16 cellular contexts compared by ENCODE assay signal in genomic region chr4:118773082-118773792, GRCh38.
DNase-seq lines count a peak whose midpoint lies in the region; ATAC-seq, FAIRE-seq and TF ChIP-seq lines count a peak whose summit lies in the region.
"Had no signal": no experiment of that assay in that cellular context is flagged by ENCODE, and none has a peak within 500 bp of the region (broad histone marks: within the 10 kb centered on the region; RNA-seq: fewer than 3 reads in every experiment).

No MANE protein-coding gene starts in this region.

- DNase-seq in ELR (ENCODE audit: low read depth): peak; percentile 49
- no peak for DNase-seq in keratinocyte (ENCODE audit: low read depth, low spot score)
- no peak for DNase-seq in smooth muscle cell (lab: John Stamatoyannopoulos, UW; ENCODE audit: unreplicated experiment)
- DNase-seq in colonic mucosa: no peak
- DNase-seq in NCI-H1930 (lab: John Stamatoyannopoulos, UW): no peak
- DNase-seq in GOT3 (lab: John Stamatoyannopoulos, UW): no peak
- DNase-seq in activated naive CD4-positive, alpha-beta T cell treated with anti-CD3 and anti-CD28 coated beads for 36 hours: no peak
- DNase-seq: effector CD8-positive, alpha-beta T cell; NCI-H2029 treated with DMSO at 0.1 percent for 48 hours; NCI-H526; PC-3; stimulated activated naive CD8-positive, alpha-beta T cell treated with anti-CD3 and anti-CD28 coated beads, Interleukin-15, amount 100 ng/mL, for 72 hours had no signal

- H3K4me1 ChIP-seq in keratinocyte (ENCODE audit: control insufficient read depth, extremely low read depth, insufficient read depth, low read length) (peaks cover 50% of the 10 kb centered on the region), smooth muscle cell (ENCODE audit: low read depth) (peaks cover 41% of the 10 kb centered on the region), colonic mucosa (no peaks in the 10 kb centered on the region)

- H3K4me3 ChIP-seq in keratinocyte (ENCODE audit: control insufficient read depth in 2 of 3, extremely low read depth in 1 of 3, insufficient read depth in 2 of 3, low read depth in 1 of 3, low read length in 3 of 3) (no peak overlapping the region), smooth muscle cell (no peak overlapping the region), colonic mucosa (no peak overlapping the region)

- no peak overlapping the region for H3K4me2 ChIP-seq in keratinocyte (ENCODE audit: control insufficient read depth, extremely low read depth, insufficient read depth, low read depth, low read length)
- peak overlapping the region; percentile 58 for H3K4me2 ChIP-seq in smooth muscle cell

- no peaks in the 10 kb centered on the region for H3K9me1 ChIP-seq in keratinocyte (ENCODE audit: control insufficient read depth, extremely low read depth, insufficient read depth, low read length)

- H3F3A ChIP-seq in smooth muscle cell (ENCODE audit: low read depth): peaks cover 68% of the 10 kb centered on the region

- no peaks in the 10 kb centered on the region for H3K9me3 Mint-ChIP-seq in activated naive CD4-positive, alpha-beta T cell treated with anti-CD3 and anti-CD28 coated beads for 36 hours
- H3K9me3 Mint-ChIP-seq: activated naive CD4-positive, alpha-beta T cell treated with anti-CD3 and anti-CD28 coated beads, Interleukin-2, amount 50 U/mL, for 24 hours; stimulated activated naive CD8-positive, alpha-beta T cell treated with anti-CD3 and anti-CD28 coated beads, Interleukin-15, amount 100 ng/mL, for 72 hours had no signal

- H3K27me3 Mint-ChIP-seq in activated naive CD4-positive, alpha-beta T cell treated with anti-CD3 and anti-CD28 coated beads for 36 hours (ENCODE audit: low read depth): no peaks in the 10 kb centered on the region
- H3K27me3 Mint-ChIP-seq: activated naive CD4-positive, alpha-beta T cell treated with anti-CD3 and anti-CD28 coated beads, Interleukin-2, amount 50 U/mL, for 24 hours; progenitor cell of endocrine pancreas; stimulated activated naive CD8-positive, alpha-beta T cell treated with anti-CD3 and anti-CD28 coated beads, Interleukin-15, amount 100 ng/mL, for 72 hours had no signal

- intact Hi-C loops in colonic mucosa (cut with DNase I): loop anchor here (5.0 kb wide), 2 partner anchors 114 to 194 kb away; partner anchors contain the start of gene SYNPO2
- intact Hi-C loops in activated naive CD4-positive, alpha-beta T cell treated with anti-CD3 and anti-CD28 coated beads for 36 hours (cut with micrococcal nuclease): loop anchor here (5.0 to 10.0 kb wide), 2 partner anchors 269 to 522 kb away; no protein-coding TSS in a partner anchor

- no peak overlapping the region for H3K9ac ChIP-seq in keratinocyte (ENCODE audit: control insufficient read depth, extremely low read depth, insufficient read depth, low read length)
- H3K9ac ChIP-seq in smooth muscle cell (ENCODE audit: low read depth): no peak overlapping the region
- no peak overlapping the region for H3K9ac ChIP-seq in colonic mucosa (ENCODE audit: low read depth in 2 of 2, low read length in 2 of 2)

- no peaks in the 10 kb centered on the region for H3K36me3 ChIP-seq in keratinocyte (ENCODE audit: control insufficient read depth in 2 of 2, extremely low read depth in 1 of 2, insufficient read depth in 2 of 2, low read length in 2 of 2)
- H3K36me3 ChIP-seq in smooth muscle cell (ENCODE audit: low read depth): peaks cover 3% of the 10 kb centered on the region
- H3K36me3 ChIP-seq in colonic mucosa: no peaks in the 10 kb centered on the region

- TF ChIP-seq CTCF in keratinocyte (optimal IDR thresholded peaks at IDR 0.05 in 1 of 3, IDR thresholded peaks at IDR 0.05 in 1 of 3, conservative IDR thresholded peaks at IDR 0.05 in 1 of 3; ENCODE audit: extremely low read depth in 1 of 3, insufficient read depth in 2 of 3, low read length in 3 of 3): no peak
- TF ChIP-seq CTCF in smooth muscle cell (IDR thresholded peaks at IDR 0.05; ENCODE audit: borderline replicate concordance, insufficient read depth, poor library complexity, severe bottlenecking): no peak
- no peak for TF ChIP-seq CTCF in colonic mucosa (IDR thresholded peaks at IDR 0.05)

- H3K36me3 Mint-ChIP-seq in activated naive CD4-positive, alpha-beta T cell treated with anti-CD3 and anti-CD28 coated beads for 36 hours (ENCODE audit: low read depth): no peaks in the 10 kb centered on the region

- 61% methylated on average over 2 of the region's 2 CpGs for WGBS in smooth muscle cell (ENCODE audit: low lambda C conversion rate)

- H4K20me1 ChIP-seq in keratinocyte (ENCODE audit: control insufficient read depth, extremely low read depth, insufficient read depth, low read length) (no peaks in the 10 kb centered on the region), smooth muscle cell (ENCODE audit: low read depth) (peaks cover 94% of the 10 kb centered on the region)

- CTCF ChIA-PET in activated naive CD4-positive, alpha-beta T cell treated with anti-CD3 and anti-CD28 coated beads for 36 hours (lab: Charles Lee): interaction anchor here (0.7 to 2.0 kb wide), 5 partner anchors 59 to 196 kb away, joined by 3 to 14 read pairs (median 5); partner anchors contain the start of gene SYNPO2

- H3K27me3 ChIP-seq in keratinocyte (ENCODE audit: control insufficient read depth, extremely low read depth, insufficient read depth, low read length) (no peaks in the 10 kb centered on the region), smooth muscle cell (ENCODE audit: low read depth) (no peaks in the 10 kb centered on the region), colonic mucosa (no peaks in the 10 kb centered on the region)

- no peaks in the 10 kb centered on the region for H3K4me1 Mint-ChIP-seq in activated naive CD4-positive, alpha-beta T cell treated with anti-CD3 and anti-CD28 coated beads for 36 hours (ENCODE audit: low read depth)
- H3K4me1 Mint-ChIP-seq: activated naive CD4-positive, alpha-beta T cell treated with anti-CD3 and anti-CD28 coated beads, Interleukin-2, amount 50 U/mL, for 24 hours; stimulated activated naive CD8-positive, alpha-beta T cell treated with anti-CD3 and anti-CD28 coated beads, Interleukin-15, amount 100 ng/mL, for 72 hours had no signal

- FAIRE-seq in keratinocyte (lab: Jason Lieb, UNC): peak; percentile 39
- FAIRE-seq: D721Med had no signal

- H3K27ac Mint-ChIP-seq in activated naive CD4-positive, alpha-beta T cell treated with anti-CD3 and anti-CD28 coated beads for 36 hours: no peak overlapping the region
- H3K27ac Mint-ChIP-seq: activated naive CD4-positive, alpha-beta T cell treated with anti-CD3 and anti-CD28 coated beads, Interleukin-2, amount 50 U/mL, for 24 hours; progenitor cell of endocrine pancreas; stimulated activated naive CD8-positive, alpha-beta T cell treated with anti-CD3 and anti-CD28 coated beads, Interleukin-15, amount 100 ng/mL, for 72 hours had no signal

- dilution Hi-C loops in keratinocyte (cut with MboI; ENCODE audit: extremely low pct_ligation_motif_present, low sequenced_read_pairs): no loop called here

- no peak overlapping the region for H3K4me3 Mint-ChIP-seq in activated naive CD4-positive, alpha-beta T cell treated with anti-CD3 and anti-CD28 coated beads for 36 hours
- H3K4me3 Mint-ChIP-seq: activated naive CD4-positive, alpha-beta T cell treated with anti-CD3 and anti-CD28 coated beads, Interleukin-2, amount 50 U/mL, for 24 hours; stimulated activated naive CD8-positive, alpha-beta T cell treated with anti-CD3 and anti-CD28 coated beads, Interleukin-15, amount 100 ng/mL, for 72 hours had no signal

- ATAC-seq in SK-N-SH treated with all-trans-retinoic acid at 6 μM for 48 hours: peak; percentile 38
- ATAC-seq: PC-3; stimulated activated naive CD8-positive, alpha-beta T cell treated with anti-CD3 and anti-CD28 coated beads, Interleukin-15, amount 100 ng/mL, for 72 hours had no signal

- H3K79me2 ChIP-seq in keratinocyte (ENCODE audit: control insufficient read depth, insufficient read depth, low read length) (no peaks in the 10 kb centered on the region), smooth muscle cell (ENCODE audit: low read depth) (peaks cover 33% of the 10 kb centered on the region)

- H3K9me3 ChIP-seq in keratinocyte (ENCODE audit: control insufficient read depth, low read depth, low read length) (no peaks in the 10 kb centered on the region), smooth muscle cell (replicated peaks; ENCODE audit: low read depth) (no peaks in the 10 kb centered on the region), colonic mucosa (no peaks in the 10 kb centered on the region)

- H2AFZ ChIP-seq in keratinocyte (ENCODE audit: control insufficient read depth, low read length): no peak overlapping the region
- H2AFZ ChIP-seq in smooth muscle cell (ENCODE audit: low read depth): no peak overlapping the region

- H3K27ac ChIP-seq in keratinocyte (ENCODE audit: control insufficient read depth, insufficient read depth, low read length): no peak overlapping the region
- H3K27ac ChIP-seq in smooth muscle cell (ENCODE audit: low read depth): peak overlapping the region; percentile 78
- no peak overlapping the region for H3K27ac ChIP-seq in colonic mucosa

TF ChIP-seq in SK-N-SH treated with all-trans-retinoic acid at 6 μM for 48 hours, 23 proteins besides CTCF, POLR2A, EP300 and RAD21 (continues in another document):
- TF ChIP-seq POU6F1 (CRISPR knock-in tag; IDR thresholded peaks at IDR 0.05; ENCODE audit: borderline replicate concordance, low read depth): no peak
- TF ChIP-seq CREB5 (CRISPR knock-in tag; IDR thresholded peaks at IDR 0.05; ENCODE audit: low read depth): peak; percentile 17; the same call in 1 of the 2 replicates
- TF ChIP-seq CSDC2 (CRISPR knock-in tag; IDR thresholded peaks at IDR 0.05): 0 out of 2 replicates have a peak, but pooled peaks have one; percentile 53
